Comparison of ENCODE assay signal across 19 cellular contexts in the genomic region with DNA sequence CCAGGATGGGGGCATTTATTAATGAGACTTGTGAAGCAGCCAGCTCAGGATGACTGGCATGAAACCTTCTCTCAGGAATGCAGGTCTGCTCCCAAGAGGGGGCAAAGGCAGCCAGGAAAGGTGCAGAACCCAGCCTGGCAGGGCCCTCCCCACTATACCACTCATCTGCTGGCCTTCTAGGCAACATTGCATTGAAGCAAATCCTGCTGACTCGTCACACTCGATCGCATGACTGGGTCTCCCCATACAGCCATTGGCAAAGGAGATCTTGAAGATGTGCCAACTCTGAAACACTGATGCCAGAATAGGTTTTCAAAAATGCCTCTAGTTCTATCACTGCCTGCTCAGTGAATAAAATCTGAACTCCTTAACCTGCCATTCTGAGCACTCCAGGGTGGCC.
A peak's percentile ranks its signal among the peaks of the same experiment; 100 is the strongest.
DNase-seq lines count a peak whose midpoint lies in the region; ATAC-seq and TF ChIP-seq lines count a peak whose summit lies in the region.
"Had no signal": no experiment of that assay in that cellular context is flagged by ENCODE, and none has a peak within 500 bp of the region (broad histone marks: within the 10 kb centered on the region; RNA-seq: fewer than 3 reads in every experiment).

No MANE protein-coding gene starts in this region.

- H3K9me3 ChIP-seq in esophagus muscularis mucosa = no peaks in the 10 kb centered on the region
- H3K9me3 ChIP-seq: ovary had no signal

- H3K4me3 ChIP-seq in esophagus muscularis mucosa = no peak overlapping the region
- H3K4me3 ChIP-seq: K562, ovary had no signal

- no peaks in the 10 kb centered on the region for H3K27me3 ChIP-seq in esophagus muscularis mucosa
- H3K27me3 ChIP-seq: ovary had no signal

- TF ChIP-seq EP300 in esophagus muscularis mucosa (IDR thresholded peaks at IDR 0.05) = no peak

- no peak for TF ChIP-seq CTCF in esophagus muscularis mucosa (IDR thresholded peaks at IDR 0.05)

- no peak for ATAC-seq in left ventricle myocardium superior
- ATAC-seq: HCT116; K562; stimulated activated naive CD8-positive, alpha-beta T cell treated with anti-CD3 and anti-CD28 coated beads, Interleukin-15, amount 100 ng/mL, for 72 hours had no signal

- 94% methylated on average over 3 of the region's 3 CpGs for WGBS in esophagus muscularis mucosa

- H3K4me1 ChIP-seq in esophagus muscularis mucosa = peaks cover 6 to 7% (median 6%) of the 10 kb centered on the region in 4 donors

- H3K36me3 ChIP-seq in esophagus muscularis mucosa = no peaks in the 10 kb centered on the region
- H3K36me3 ChIP-seq: ovary had no signal

- intact Hi-C loops in esophagus muscularis mucosa (cut with DNase I) = no loop called here
- intact Hi-C loops in left ventricle myocardium superior (cut with micrococcal nuclease) = no loop called here

- DNase-seq in DMS79 treated with DMSO at 0.1 percent for 48 hours (lab: John Stamatoyannopoulos, UW) = peak; percentile 77
- peak; percentile 19 for DNase-seq in NCI-H1694 (lab: John Stamatoyannopoulos, UW)
- peak; percentile 66 for DNase-seq in cerebellar cortex (ENCODE audit: low spot score)
- peak; percentile 35 for DNase-seq in myocyte (ENCODE audit: low read depth)
- DNase-seq in esophagus muscularis mucosa (ENCODE audit: extremely low spot score) = no peak
- no peak for DNase-seq in activated naive CD4-positive, alpha-beta T cell (lab: John Stamatoyannopoulos, UW)
- DNase-seq in activated CD4-positive, alpha-beta T cell treated with anti-CD3 and anti-CD28 coated beads, Interleukin-2, amount 50 U/mL, for 1 hour = no peak
- DNase-seq in left ventricle myocardium superior = no peak
- DNase-seq: activated CD4-positive, alpha-beta T cell treated with anti-CD3 and anti-CD28 coated beads, Interleukin-2, amount 10 ng/mL, durations not matched to agents 24 days and 14 days; activated T-cell treated with anti-CD3 and anti-CD28 coated beads, Interleukin-2, amount 50 U/mL, for 1 hour; head of caudate nucleus; islet precursor cell; NCI-H146; NK-92 treated with Interleukin-12 subunit alpha and Interleukin-12 subunit beta, amount 100 ng/mL, for 24 hours; ovary; stimulated activated naive CD8-positive, alpha-beta T cell treated with anti-CD3 and anti-CD28 coated beads, Interleukin-15, amount 100 ng/mL, for 72 hours had no signal

- H3K27ac ChIP-seq in esophagus muscularis mucosa (replicated peaks in 1 of 4) = no peak overlapping the region
- H3K27ac ChIP-seq: C4-2B, ovary had no signal

- no peak for TF ChIP-seq POLR2A in esophagus muscularis mucosa (IDR thresholded peaks at IDR 0.05; ENCODE audit: low read depth)

Comparison
In these comparisons a context has a peak if more than half of its experiments do, and no peak if none do; other contexts are left out.
1. DNase-seq: peak in DMS79 treated with DMSO at 0.1 percent for 48 hours (single experiment), NCI-H1694 (single experiment), cerebellar cortex (single experiment) and myocyte (single experiment); none in esophagus muscularis mucosa (single experiment), activated naive CD4-positive, alpha-beta T cell (0 of 4), activated CD4-positive, alpha-beta T cell treated with anti-CD3 and anti-CD28 coated beads, Interleukin-2, amount 50 U/mL, for 1 hour (single experiment) and left ventricle myocardium superior (single experiment).